ENCODE assay signal across 9 cellular contexts in the genomic region with DNA sequence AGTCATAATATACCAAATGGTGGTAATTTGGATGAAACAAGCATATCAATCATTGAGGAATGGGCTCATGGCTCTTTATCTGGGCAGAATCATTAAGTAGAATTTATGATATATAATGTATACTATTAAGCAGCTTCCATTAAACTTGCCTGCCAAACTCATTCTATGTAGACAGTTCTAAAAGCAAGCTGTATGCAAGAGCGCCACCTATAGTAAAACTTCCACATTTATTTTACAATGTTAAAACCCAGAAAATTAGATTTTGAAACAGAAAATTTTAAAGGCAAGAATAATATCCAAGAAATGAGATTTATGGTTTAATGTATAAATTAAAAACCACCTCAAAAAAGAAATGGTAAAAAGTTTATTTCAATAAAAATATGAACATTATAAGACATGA.
A peak's percentile ranks its signal among the peaks of the same experiment; 100 is the strongest.
DNase-seq lines count a peak whose midpoint lies in the region; ATAC-seq and TF ChIP-seq lines count a peak whose summit lies in the region.
"Had no signal": no experiment of that assay in that cellular context is flagged by ENCODE, and none has a peak within 500 bp of the region (broad histone marks: within the 10 kb centered on the region; RNA-seq: fewer than 3 reads in every experiment).

No MANE protein-coding gene starts in this region.

- no peaks in the 10 kb centered on the region for H3K36me3 Mint-ChIP-seq in GM23338 (ENCODE audit: low read depth)
- H3K36me3 Mint-ChIP-seq in osteocyte (ENCODE audit: unreplicated experiment), result no peaks in the 10 kb centered on the region

- no peaks in the 10 kb centered on the region for H3K9me2 ChIP-seq in GM23338 (ENCODE audit: insufficient read depth)

- ATAC-seq in GM23338 (peak; percentile 35; the same call in 1 of the 3 replicates), HG03097 (IDR thresholded peaks at IDR 0.05; ENCODE audit: low FRiP score, unreplicated experiment) (no peak)

- H3K4me1 ChIP-seq in GM23338 (ENCODE audit: insufficient read depth) (peaks cover 11% of the 10 kb centered on the region), colonic mucosa (no peaks in the 10 kb centered on the region)

- DNase-seq in AG10803 (ENCODE audit: low read depth) (peak; percentile 12), GM23338 (ENCODE audit: low spot score) (peak; percentile 63), NCI-H524 treated with DMSO at 0.1 percent for 48 hours (lab: John Stamatoyannopoulos, UW) (peak; percentile 5), colonic mucosa (no peak), osteocyte (ENCODE audit: extremely low spot score, unreplicated experiment) (no peak), NCI-H128 (lab: John Stamatoyannopoulos, UW; ENCODE audit: unreplicated experiment) (no peak)
- no peak for DNase-seq in stimulated activated CD4-positive, alpha-beta T cell treated with anti-CD3 and anti-CD28 coated beads, Interleukin-4, amount 100 ng/mL, for 4 hours

- no peak overlapping the region for H3K4me2 ChIP-seq in GM23338

- H3K4me3 ChIP-seq in AG10803 (ENCODE audit: low read length), result no peak overlapping the region
- H3K4me3 ChIP-seq in GM23338, result no peak overlapping the region
- no peak overlapping the region for H3K4me3 ChIP-seq in colonic mucosa

- H4K20me1 ChIP-seq in GM23338 (replicated peaks; ENCODE audit: insufficient read depth), result no peaks in the 10 kb centered on the region

- no peaks in the 10 kb centered on the region for H3K9me3 ChIP-seq in colonic mucosa

- H3K27me3 Mint-ChIP-seq in GM23338 (ENCODE audit: insufficient read depth, low read depth, poor library complexity), result no peaks in the 10 kb centered on the region
- peaks cover 24% of the 10 kb centered on the region for H3K27me3 Mint-ChIP-seq in osteocyte (ENCODE audit: unreplicated experiment)
- H3K27me3 Mint-ChIP-seq: stimulated activated naive CD8-positive, alpha-beta T cell treated with anti-CD3 and anti-CD28 coated beads, Interleukin-15, Interleukin-2, amounts not matched to agents 100 ng/mL and 50 ng/mL, for 24 hours had no signal

- H3K27ac ChIP-seq in GM23338 (ENCODE audit: low read depth), result no peak overlapping the region
- H3K27ac ChIP-seq in colonic mucosa, result no peak overlapping the region

- no peak overlapping the region for H2AFZ ChIP-seq in GM23338

- H3K4me3 Mint-ChIP-seq in GM23338 (no peak overlapping the region), osteocyte (ENCODE audit: unreplicated experiment) (no peak overlapping the region)
- H3K4me3 Mint-ChIP-seq: stimulated activated naive CD8-positive, alpha-beta T cell treated with anti-CD3 and anti-CD28 coated beads, Interleukin-15, Interleukin-2, amounts not matched to agents 100 ng/mL and 50 ng/mL, for 24 hours had no signal

- H3K27me3 ChIP-seq in GM23338 (ENCODE audit: insufficient read depth), result no peaks in the 10 kb centered on the region
- H3K27me3 ChIP-seq in colonic mucosa, result no peaks in the 10 kb centered on the region

- intact Hi-C loops in colonic mucosa (cut with DNase I), result no loop called here

- H3K36me3 ChIP-seq in GM23338 (ENCODE audit: insufficient read depth) (no peaks in the 10 kb centered on the region), colonic mucosa (no peaks in the 10 kb centered on the region)

- H3K4me1 Mint-ChIP-seq in GM23338 (peaks cover 11% of the 10 kb centered on the region), osteocyte (ENCODE audit: unreplicated experiment) (no peaks in the 10 kb centered on the region)

- no peaks in the 10 kb centered on the region for H3K9me3 Mint-ChIP-seq in GM23338
- H3K9me3 Mint-ChIP-seq in osteocyte (ENCODE audit: unreplicated experiment), result no peaks in the 10 kb centered on the region
- H3K9me3 Mint-ChIP-seq: stimulated activated naive CD8-positive, alpha-beta T cell treated with anti-CD3 and anti-CD28 coated beads, Interleukin-15, Interleukin-2, amounts not matched to agents 100 ng/mL and 50 ng/mL, for 24 hours had no signal

- H3K27ac Mint-ChIP-seq in GM23338 (no peak overlapping the region), osteocyte (ENCODE audit: unreplicated experiment) (no peak overlapping the region)
- H3K27ac Mint-ChIP-seq: stimulated activated naive CD8-positive, alpha-beta T cell treated with anti-CD3 and anti-CD28 coated beads, Interleukin-15, Interleukin-2, amounts not matched to agents 100 ng/mL and 50 ng/mL, for 24 hours had no signal

- H3K79me2 ChIP-seq in GM23338 (replicated peaks; ENCODE audit: insufficient read depth), result no peaks in the 10 kb centered on the region

- no peaks in the 10 kb centered on the region for H3F3A ChIP-seq in GM23338 (replicated peaks; ENCODE audit: low read depth)

- TF ChIP-seq CTCF in AG10803 (conservative IDR thresholded peaks at IDR 0.05; ENCODE audit: low read length), result peak; percentile 58
- peak; percentile 58 to 87 for TF ChIP-seq CTCF in GM23338 (conservative IDR thresholded peaks at IDR 0.05; ENCODE audit: low read depth in 2 of 2)
- peak; percentile 61 for TF ChIP-seq CTCF in colonic mucosa (IDR thresholded peaks at IDR 0.05)
- TF ChIP-seq CTCF in osteocyte (IDR thresholded peaks at IDR 0.05), result peak; percentile 72

- no peak overlapping the region for H3K9ac ChIP-seq in colonic mucosa (ENCODE audit: low read depth in 2 of 2, low read length in 2 of 2)

TF ChIP-seq in GM23338, 12 proteins besides CTCF, POLR2A, EP300 and RAD21:
- no peak for TF ChIP-seq EZH2 (IDR thresholded peaks at IDR 0.05; ENCODE audit: low read depth, unreplicated experiment)

Comparison
In these comparisons a context has a peak if more than half of its experiments do, and no peak if none do; other contexts are left out.
1. DNase-seq: peak in AG10803 (single experiment), GM23338 (single experiment) and NCI-H524 treated with DMSO at 0.1 percent for 48 hours (single experiment); none in colonic mucosa (single experiment), osteocyte (single experiment), stimulated activated CD4-positive, alpha-beta T cell treated with anti-CD3 and anti-CD28 coated beads, Interleukin-4, amount 100 ng/mL, for 4 hours (0 of 2) and NCI-H128 (single experiment).
2. Peak in every context shown above with its lines, with median percentiles within 50 percentile points of each other: CTCF ChIP-seq.